In the genomic region with DNA sequence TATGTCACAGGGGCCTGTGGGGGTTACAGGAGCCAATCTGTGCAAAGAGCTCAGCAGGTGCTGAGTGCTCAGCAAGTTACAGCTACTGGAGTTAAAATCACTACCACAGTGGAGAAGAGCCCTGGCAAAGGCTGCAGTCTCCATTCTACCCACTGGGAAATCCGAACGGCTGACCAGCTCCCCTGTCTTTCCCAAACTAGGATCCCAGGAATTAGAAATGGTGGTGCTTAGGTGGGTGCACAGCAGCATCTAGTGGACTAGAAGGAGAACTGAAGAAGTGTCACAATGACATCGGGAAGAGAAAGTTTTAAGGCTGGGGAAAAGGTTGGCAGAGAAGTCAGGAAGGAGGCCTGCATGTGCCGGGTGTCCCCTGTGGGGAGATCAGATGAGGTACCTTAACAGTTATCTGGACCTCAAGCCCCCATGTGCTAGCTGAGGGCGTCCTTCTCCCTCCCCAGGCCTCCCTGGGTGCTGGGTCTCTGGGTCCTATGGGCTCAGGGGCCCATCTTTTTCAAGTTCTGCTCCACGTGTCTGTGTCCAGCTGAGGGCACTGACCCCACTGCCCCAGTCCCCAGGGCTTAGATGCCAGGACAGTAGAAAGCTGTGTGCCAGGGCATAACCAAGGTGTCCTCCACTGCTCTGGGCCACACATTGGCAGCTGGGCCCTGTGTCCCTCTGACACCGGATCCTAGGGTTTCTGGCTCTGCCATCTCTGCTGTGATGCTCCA, we compare ENCODE assay signal across 8 cellular contexts. TPM values are rescaled to one million over a fixed set of nuclear protein-coding genes. Genes with fewer than 3 reads are reported as not detected.
DNase-seq lines count a peak whose midpoint lies in the region; ATAC-seq, FAIRE-seq and TF ChIP-seq lines count a peak whose summit lies in the region.

No MANE protein-coding gene starts in this region.

- intact Hi-C loops in kidney (cut with DNase I): no loop called here
- intact Hi-C loops in activated T-helper 2 cell treated with anti-CD3 and anti-CD28 coated beads, Interferon-gamma antibody, Interleukin-2, Interleukin-4, amounts not matched to agents 10 μg/mL and 5 μg/mL and 100 μg/mL, durations not matched to agents 14 hours and 24 hours and 36 hours (cut with micrococcal nuclease): no loop called here

- H3K9ac ChIP-seq in adipocyte (ENCODE audit: low read length) (no peak overlapping the region), kidney (ENCODE audit: low read length in 2 of 2) (no peak overlapping the region)

- H3K27ac ChIP-seq in HL-60 (replicated peaks): no peak overlapping the region
- no peak overlapping the region for H3K27ac ChIP-seq in kidney (ENCODE audit: low read depth in 2 of 2, low read length in 2 of 2)

- H3K27ac Mint-ChIP-seq in activated T-helper 2 cell treated with anti-CD3 and anti-CD28 coated beads, Interferon-gamma antibody, Interleukin-2, Interleukin-4, amounts not matched to agents 10 μg/mL and 5 μg/mL and 100 μg/mL, durations not matched to agents 14 hours and 24 hours and 36 hours: no peak overlapping the region

- H3K4me3 ChIP-seq in AG09309 (ENCODE audit: control insufficient read depth, low read depth, low read length) (no peak overlapping the region), HL-60 (replicated peaks; ENCODE audit: insufficient read depth, low read length) (no peak overlapping the region), adipocyte (ENCODE audit: low read length) (no peak overlapping the region), kidney (ENCODE audit: low read length in 2 of 2) (no peak overlapping the region)

- H3K36me3 ChIP-seq in adipocyte (ENCODE audit: control insufficient read depth, insufficient read depth, low read length, severe bottlenecking) (no peaks in the 10 kb centered on the region), kidney (ENCODE audit: control insufficient read depth in 1 of 2, insufficient read depth in 2 of 2, low read length in 2 of 2) (no peaks in the 10 kb centered on the region)

- no peaks in the 10 kb centered on the region for H3K4me1 ChIP-seq in adipocyte (ENCODE audit: control insufficient read depth, insufficient read depth, low read length)
- H3K4me1 ChIP-seq in kidney (ENCODE audit: control insufficient read depth in 1 of 2, insufficient read depth in 1 of 2, low read depth in 1 of 2, low read length in 2 of 2): no peaks in the 10 kb centered on the region

- H3K27me3 Mint-ChIP-seq in activated T-helper 2 cell treated with anti-CD3 and anti-CD28 coated beads, Interferon-gamma antibody, Interleukin-2, Interleukin-4, amounts not matched to agents 10 μg/mL and 5 μg/mL and 100 μg/mL, durations not matched to agents 14 hours and 24 hours and 36 hours (ENCODE audit: low read depth): peaks cover 8% of the 10 kb centered on the region

- no peak for FAIRE-seq in kidney (lab: Jason Lieb, UNC)

- DNase-seq in AG09309 (ENCODE audit: low read depth): no peak
- DNase-seq in HL-60 (ENCODE audit: low read depth in 1 of 2, low spot score in 1 of 2): no peak
- peak; percentile 36 for DNase-seq in adipocyte (ENCODE audit: low read depth)
- no peak for DNase-seq in kidney
- no peak for DNase-seq in activated T-helper 2 cell treated with anti-CD3 and anti-CD28 coated beads, Interferon-gamma antibody, Interleukin-2, Interleukin-4, amounts not matched to agents 10 μg/mL and 5 μg/mL and 100 μg/mL, durations not matched to agents 14 hours and 24 hours and 36 hours (ENCODE audit: low spot score)
- DNase-seq in NCI-H226: no peak

- H3K36me3 Mint-ChIP-seq in activated T-helper 2 cell treated with anti-CD3 and anti-CD28 coated beads, Interferon-gamma antibody, Interleukin-2, Interleukin-4, amounts not matched to agents 10 μg/mL and 5 μg/mL and 100 μg/mL, durations not matched to agents 14 hours and 24 hours and 36 hours (ENCODE audit: low read depth): no peaks in the 10 kb centered on the region

- no peaks in the 10 kb centered on the region for H3K9me3 Mint-ChIP-seq in activated T-helper 2 cell treated with anti-CD3 and anti-CD28 coated beads, Interferon-gamma antibody, Interleukin-2, Interleukin-4, amounts not matched to agents 10 μg/mL and 5 μg/mL and 100 μg/mL, durations not matched to agents 14 hours and 24 hours and 36 hours

- ATAC-seq in HG03521 (IDR thresholded peaks at IDR 0.05; ENCODE audit: unreplicated experiment): no peak
- ATAC-seq in HG02642 (IDR thresholded peaks at IDR 0.05; ENCODE audit: poor library complexity, unreplicated experiment): no peak

- TF ChIP-seq CTCF in AG09309 (IDR thresholded peaks at IDR 0.05; ENCODE audit: control insufficient read depth, insufficient read depth, low read depth, low read length, missing control alignments): peak; percentile 50
- peak; percentile 5 for TF ChIP-seq CTCF in HL-60 (IDR thresholded peaks at IDR 0.05; ENCODE audit: insufficient read depth, low read length)
- TF ChIP-seq CTCF in kidney (IDR thresholded peaks at IDR 0.05; ENCODE audit: borderline replicate concordance, extremely low read depth, insufficient read depth): peak; percentile 17

- H3K27me3 ChIP-seq in HL-60 (ENCODE audit: insufficient read depth, poor library complexity, severe bottlenecking) (peaks cover 11% of the 10 kb centered on the region), adipocyte (replicated peaks; ENCODE audit: control insufficient read depth, insufficient read depth, low read length) (peaks cover 22% of the 10 kb centered on the region)

- H3K4me1 Mint-ChIP-seq in activated T-helper 2 cell treated with anti-CD3 and anti-CD28 coated beads, Interferon-gamma antibody, Interleukin-2, Interleukin-4, amounts not matched to agents 10 μg/mL and 5 μg/mL and 100 μg/mL, durations not matched to agents 14 hours and 24 hours and 36 hours (ENCODE audit: low read depth): peaks cover 7% of the 10 kb centered on the region

- no peak overlapping the region for H3K4me3 Mint-ChIP-seq in activated T-helper 2 cell treated with anti-CD3 and anti-CD28 coated beads, Interferon-gamma antibody, Interleukin-2, Interleukin-4, amounts not matched to agents 10 μg/mL and 5 μg/mL and 100 μg/mL, durations not matched to agents 14 hours and 24 hours and 36 hours (ENCODE audit: low read depth)

- no peaks in the 10 kb centered on the region for H3K9me3 ChIP-seq in adipocyte (ENCODE audit: control insufficient read depth, low read length)
- no peaks in the 10 kb centered on the region for H3K9me3 ChIP-seq in kidney (ENCODE audit: control insufficient read depth in 1 of 2, low read length in 2 of 2)

RNA-seq across cellular contexts. Expression of gene PIWIL3, which starts 1.9 kb away (rescaled TPM):
- not detected for total RNA-seq in kidney
- not detected for polyA plus RNA-seq in kidney (ENCODE audit: insufficient read depth, low read depth, low replicate concordance)
- not detected in 2 replicates for total RNA-seq in activated T-helper 2 cell treated with anti-CD3 and anti-CD28 coated beads, Interferon-gamma antibody, Interleukin-2, Interleukin-4, amounts not matched to agents 10 μg/mL and 5 μg/mL and 100 μg/mL, durations not matched to agents 14 hours and 24 hours and 36 hours

RNA-seq across cellular contexts. Expression of gene SGSM1, which starts 33.4 kb away (rescaled TPM):
- 4.7 TPM for total RNA-seq in kidney
- polyA plus RNA-seq in kidney (ENCODE audit: insufficient read depth, low read depth, low replicate concordance): 3.6 TPM
- 0.07 TPM in 1 of 2 replicates, not detected in the other for total RNA-seq in activated T-helper 2 cell treated with anti-CD3 and anti-CD28 coated beads, Interferon-gamma antibody, Interleukin-2, Interleukin-4, amounts not matched to agents 10 μg/mL and 5 μg/mL and 100 μg/mL, durations not matched to agents 14 hours and 24 hours and 36 hours
